ENCODE assay signal across 1 cellular context in genomic region chr9:2679011-2679410, GRCh38.
TF ChIP-seq lines count a peak whose summit lies in the region.

No MANE protein-coding gene starts in this region.

TF ChIP-seq in GM12878, 131 proteins besides CTCF, POLR2A, EP300 and RAD21:
- TF ChIP-seq STAT1 (conservative IDR thresholded peaks at IDR 0.05) (no peak), CHD2 (IDR thresholded peaks at IDR 0.05; ENCODE audit: borderline replicate concordance, low read depth, low read length) (no peak), CBX5 (IDR thresholded peaks at IDR 0.05; ENCODE audit: low read depth) (no peak), PAX8 (IDR thresholded peaks at IDR 0.05) (no peak), USF1 (IDR thresholded peaks at IDR 0.05; ENCODE audit: borderline replicate concordance, extremely low read length, insufficient read depth, low read depth, low read length) (no peak), SRF (IDR thresholded peaks at IDR 0.05; ENCODE audit: low read depth in 2 of 2, low read length in 2 of 2) (no peak), RCOR1 (conservative IDR thresholded peaks at IDR 0.05; ENCODE audit: low read depth, low read length) (no peak), BCL11A (IDR thresholded peaks at IDR 0.05; ENCODE audit: low read depth, low read length) (no peak), BHLHE40 (IDR thresholded peaks at IDR 0.05; ENCODE audit: borderline replicate concordance in 1 of 2, low read depth in 2 of 2, low read length in 1 of 2) (no peak), ZNF384 (IDR thresholded peaks at IDR 0.05; ENCODE audit: borderline replicate concordance, low read depth, low read length) (no peak), ZZZ3 (IDR thresholded peaks at IDR 0.05; ENCODE audit: control insufficient read depth, insufficient read length, low read depth) (no peak), SREBF1 (IDR thresholded peaks at IDR 0.05; ENCODE audit: low read length) (no peak), MYB (IDR thresholded peaks at IDR 0.05; ENCODE audit: borderline replicate concordance, low read depth, low read length) (no peak), NFIC (IDR thresholded peaks at IDR 0.05; ENCODE audit: low read depth, low read length) (no peak)
